In the genomic region with DNA sequence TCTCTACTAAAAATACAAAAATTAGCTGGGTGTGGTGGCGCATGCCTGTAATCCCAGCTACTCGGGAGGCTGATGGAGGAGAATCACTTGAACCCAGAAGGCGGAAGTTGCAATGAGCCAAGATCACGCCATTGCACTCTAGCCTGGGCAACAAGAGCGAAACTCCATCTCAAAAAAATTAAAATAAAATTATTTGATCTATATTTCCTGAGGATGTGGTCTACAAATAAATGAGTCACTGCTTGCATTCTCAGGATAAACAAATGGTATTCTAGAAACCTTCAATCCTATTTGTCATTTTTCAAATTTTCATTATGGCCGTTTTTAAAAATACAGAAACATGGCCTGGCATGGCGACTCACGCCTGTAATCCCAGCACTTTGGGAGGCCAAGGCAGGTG, we compare ENCODE assay signal across 7 cellular contexts. TPM values are rescaled to one million over a fixed set of nuclear protein-coding genes. Genes with fewer than 3 reads are reported as not detected.
A peak's percentile ranks its signal among the peaks of the same experiment; 100 is the strongest.
DNase-seq lines count a peak whose midpoint lies in the region; ATAC-seq and TF ChIP-seq lines count a peak whose summit lies in the region.
"Not testable (repeated sequence)": the region's sequence is repeated elsewhere in the genome, so short reads cannot be mapped to it uniquely, and the experiment has no call there.

No MANE protein-coding gene starts in this region.

- H3K4me3 Mint-ChIP-seq in CD4-positive, alpha-beta T cell; T-cell; activated CD4-positive, alpha-beta memory T cell treated with anti-CD3 and anti-CD28 coated beads for 36 hours; activated naive CD4-positive, alpha-beta T cell treated with anti-CD3 and anti-CD28 coated beads for 36 hours; central memory CD8-positive, alpha-beta T cell; naive thymus-derived CD8-positive, alpha-beta T cell: not testable (repeated sequence)
- peak overlapping the region in 4 of 7 donors; percentile 10 to 36 (median 22) for H3K4me3 Mint-ChIP-seq in CD8-positive, alpha-beta memory T cell

- peak; percentile 73 for ATAC-seq in CD4-positive, alpha-beta T cell (ENCODE audit: poor library complexity)
- peak in 2 of 4 experiments; percentile 69 to 80 for ATAC-seq in T-cell (replicated peaks in 1 of 4)
- peak; percentile 80 for ATAC-seq in central memory CD8-positive, alpha-beta T cell (replicated peaks; ENCODE audit: extremely low read depth, poor library complexity, severe bottlenecking)
- ATAC-seq in naive thymus-derived CD8-positive, alpha-beta T cell = peak in 1 of 2 donors; percentile 38

- TF ChIP-seq CTCF in CD4-positive, alpha-beta T cell (IDR thresholded peaks at IDR 0.05) = not testable (repeated sequence)

- H3K27ac Mint-ChIP-seq in CD4-positive, alpha-beta T cell = peak overlapping the region; percentile 79
- peak overlapping the region in 6 of 8 donors; percentile 11 to 75 (median 61) for H3K27ac Mint-ChIP-seq in CD8-positive, alpha-beta memory T cell
- H3K27ac Mint-ChIP-seq in T-cell = peak overlapping the region; percentile 60 to 68
- H3K27ac Mint-ChIP-seq in activated CD4-positive, alpha-beta memory T cell treated with anti-CD3 and anti-CD28 coated beads for 36 hours = peak overlapping the region; percentile 28
- H3K27ac Mint-ChIP-seq in activated naive CD4-positive, alpha-beta T cell treated with anti-CD3 and anti-CD28 coated beads for 36 hours = peak overlapping the region; percentile 30
- not testable (repeated sequence) for H3K27ac Mint-ChIP-seq in central memory CD8-positive, alpha-beta T cell (ENCODE audit: low read depth)
- peak overlapping the region in 7 of 10 donors; percentile 32 to 81 (median 59) for H3K27ac Mint-ChIP-seq in naive thymus-derived CD8-positive, alpha-beta T cell

- not testable (repeated sequence) for H3K27me3 Mint-ChIP-seq in CD4-positive, alpha-beta T cell; CD8-positive, alpha-beta memory T cell; T-cell; activated CD4-positive, alpha-beta memory T cell treated with anti-CD3 and anti-CD28 coated beads for 36 hours; activated naive CD4-positive, alpha-beta T cell treated with anti-CD3 and anti-CD28 coated beads for 36 hours (ENCODE audit: low read depth); central memory CD8-positive, alpha-beta T cell; naive thymus-derived CD8-positive, alpha-beta T cell

- H3K27ac ChIP-seq in CD4-positive, alpha-beta T cell (ENCODE audit: low read depth, low read length); CD8-positive, alpha-beta memory T cell (ENCODE audit: low read depth, low read length): not testable (repeated sequence)

- H3K4me1 Mint-ChIP-seq in CD4-positive, alpha-beta T cell (ENCODE audit: low read depth) = peaks cover 33% of the 10 kb centered on the region
- peaks cover 19 to 51% (median 24%) of the 10 kb centered on the region in 3 donors for H3K4me1 Mint-ChIP-seq in CD8-positive, alpha-beta memory T cell
- H3K4me1 Mint-ChIP-seq in T-cell = peaks cover 28 to 46% (median 39%) of the 10 kb centered on the region in 3 donors
- peaks cover 15% of the 10 kb centered on the region for H3K4me1 Mint-ChIP-seq in activated CD4-positive, alpha-beta memory T cell treated with anti-CD3 and anti-CD28 coated beads for 36 hours (ENCODE audit: low read depth)
- H3K4me1 Mint-ChIP-seq in activated naive CD4-positive, alpha-beta T cell treated with anti-CD3 and anti-CD28 coated beads for 36 hours (ENCODE audit: low read depth) = peaks cover 22% of the 10 kb centered on the region
- H3K4me1 Mint-ChIP-seq in central memory CD8-positive, alpha-beta T cell = not testable (repeated sequence)
- H3K4me1 Mint-ChIP-seq in naive thymus-derived CD8-positive, alpha-beta T cell = peaks cover 3 to 37% (median 21%) of the 10 kb centered on the region in 4 donors

- intact Hi-C loops in CD4-positive, alpha-beta T cell (cut with DNase I, micrococcal nuclease); activated naive CD4-positive, alpha-beta T cell treated with anti-CD3 and anti-CD28 coated beads for 36 hours (cut with micrococcal nuclease): not testable (repeated sequence)
- intact Hi-C loops in activated CD4-positive, alpha-beta memory T cell treated with anti-CD3 and anti-CD28 coated beads for 36 hours (cut with micrococcal nuclease) = loop anchor here (1.0 kb wide), 1 partner anchor 10 kb away; no protein-coding TSS in a partner anchor

- CTCF ChIA-PET in CD4-positive, alpha-beta T cell (lab: Charles Lee) = interaction anchor here (2.1 kb wide), 1 partner anchor 10 kb away, joined by 7 read pairs; no protein-coding TSS in a partner anchor
- CTCF ChIA-PET in CD8-positive, alpha-beta memory T cell (lab: Charles Lee) = interaction anchor here (1.2 to 2.1 kb wide), 2 partner anchors 9 kb away, joined by 4 to 7 read pairs; partner anchors contain the start of gene FBXW7
- CTCF ChIA-PET in T-cell (lab: Charles Lee) = interaction anchor here in 1 of 2 donors (0.7 to 1.0 kb wide), 2 partner anchors 10 to 41 kb away, joined by 3 to 5 read pairs; no protein-coding TSS in a partner anchor
- CTCF ChIA-PET in activated CD4-positive, alpha-beta memory T cell treated with anti-CD3 and anti-CD28 coated beads for 36 hours (lab: Charles Lee) = not testable (repeated sequence)
- CTCF ChIA-PET in activated naive CD4-positive, alpha-beta T cell treated with anti-CD3 and anti-CD28 coated beads for 36 hours (lab: Charles Lee) = interaction anchor here (1.0 to 1.4 kb wide), 2 partner anchors 8 to 9 kb away, joined by 3 to 4 read pairs; no protein-coding TSS in a partner anchor

- DNase-seq in CD4-positive, alpha-beta T cell; T-cell; activated CD4-positive, alpha-beta memory T cell treated with anti-CD3 and anti-CD28 coated beads for 36 hours; activated naive CD4-positive, alpha-beta T cell treated with anti-CD3 and anti-CD28 coated beads for 36 hours; central memory CD8-positive, alpha-beta T cell (ENCODE audit: low spot score in 2 of 2); naive thymus-derived CD8-positive, alpha-beta T cell: not testable (repeated sequence)
- peak in 1 of 5 donors; percentile 13 for DNase-seq in CD8-positive, alpha-beta memory T cell

- H3K9me3 ChIP-seq in CD4-positive, alpha-beta T cell (ENCODE audit: control insufficient read depth, low read length); CD8-positive, alpha-beta memory T cell (ENCODE audit: low read length): not testable (repeated sequence)

- H3K27me3 ChIP-seq in CD4-positive, alpha-beta T cell (ENCODE audit: control insufficient read depth, insufficient read depth, low read length); CD8-positive, alpha-beta memory T cell (ENCODE audit: insufficient read depth, low read length, poor library complexity, severe bottlenecking): not testable (repeated sequence)

- not testable (repeated sequence) for H3K36me3 ChIP-seq in CD8-positive, alpha-beta memory T cell (ENCODE audit: insufficient read depth, low read length)

- not testable (repeated sequence) for H3K9me3 Mint-ChIP-seq in CD4-positive, alpha-beta T cell; CD8-positive, alpha-beta memory T cell; T-cell; activated CD4-positive, alpha-beta memory T cell treated with anti-CD3 and anti-CD28 coated beads for 36 hours; activated naive CD4-positive, alpha-beta T cell treated with anti-CD3 and anti-CD28 coated beads for 36 hours; central memory CD8-positive, alpha-beta T cell; naive thymus-derived CD8-positive, alpha-beta T cell

- H3K36me3 Mint-ChIP-seq in CD4-positive, alpha-beta T cell (ENCODE audit: low read depth); CD8-positive, alpha-beta memory T cell; T-cell; activated CD4-positive, alpha-beta memory T cell treated with anti-CD3 and anti-CD28 coated beads for 36 hours; activated naive CD4-positive, alpha-beta T cell treated with anti-CD3 and anti-CD28 coated beads for 36 hours (ENCODE audit: low read depth); central memory CD8-positive, alpha-beta T cell (ENCODE audit: insufficient read depth); naive thymus-derived CD8-positive, alpha-beta T cell: not testable (repeated sequence)

- H3K4me1 ChIP-seq in CD8-positive, alpha-beta memory T cell (ENCODE audit: insufficient read depth, low read length) = peaks cover 17% of the 10 kb centered on the region

- POLR2A ChIA-PET in CD4-positive, alpha-beta T cell (lab: Charles Lee) = interaction anchor here (1.1 to 2.4 kb wide), 4 partner anchors 8 to 44 kb away, joined by 3 to 18 read pairs (median 9); partner anchors contain the start of gene FBXW7
- POLR2A ChIA-PET in CD8-positive, alpha-beta memory T cell (lab: Charles Lee) = interaction anchor here (0.6 to 1.6 kb wide), 4 partner anchors 8 to 45 kb away, joined by 3 to 9 read pairs (median 6); no protein-coding TSS in a partner anchor
- POLR2A ChIA-PET in T-cell (lab: Charles Lee); activated CD4-positive, alpha-beta memory T cell treated with anti-CD3 and anti-CD28 coated beads for 36 hours (lab: Charles Lee): not testable (repeated sequence)
- POLR2A ChIA-PET in naive thymus-derived CD8-positive, alpha-beta T cell (lab: Charles Lee) = interaction anchor here (1.2 to 3.1 kb wide), 2 partner anchors 8 to 10 kb away, joined by 4 to 24 read pairs; partner anchors contain the start of gene FBXW7

- H3K4me3 ChIP-seq in CD8-positive, alpha-beta memory T cell (ENCODE audit: low read length) = not testable (repeated sequence)

RNA-seq across cellular contexts. Expression of gene FBXW7, which starts 8.6 kb away (rescaled TPM):
- 100 to 1,000 TPM; 128 to 140 TPM for total RNA-seq in CD4-positive, alpha-beta T cell
- total RNA-seq in CD8-positive, alpha-beta memory T cell = 10 to 100 TPM; 46.6 to 54.3 TPM
- polyA plus RNA-seq in CD8-positive, alpha-beta memory T cell = 42.7 TPM
- total RNA-seq in T-cell = 100 to 1,000 TPM in 2 of 5 donors, 10 to 100 TPM in 3; 91.9 to 131 (median 96.0) TPM
- 10 to 100 TPM; 35.8 to 37.8 TPM for total RNA-seq in activated CD4-positive, alpha-beta memory T cell treated with anti-CD3 and anti-CD28 coated beads for 36 hours
- total RNA-seq in activated naive CD4-positive, alpha-beta T cell treated with anti-CD3 and anti-CD28 coated beads for 36 hours = 10 to 100 TPM; 26.7 to 29.2 TPM
- 100 to 1,000 TPM; 110 to 126 TPM for total RNA-seq in naive thymus-derived CD8-positive, alpha-beta T cell
- 10 to 100 TPM; 30.0 to 41.4 (median 31.5) TPM for polyA plus RNA-seq in naive thymus-derived CD8-positive, alpha-beta T cell
